ENCODE assay signal across 8 cellular contexts in genomic region chrX:147737690-147738089, GRCh38.
"Had no signal": no experiment of that assay in that cellular context is flagged by ENCODE, and none has a peak within 500 bp of the region (broad histone marks: within the 10 kb centered on the region; RNA-seq: fewer than 3 reads in every experiment).

No MANE protein-coding gene starts in this region.

- H3K36me3 ChIP-seq: esophagus muscularis mucosa, pancreas, upper lobe of left lung had no signal

- H3K4me1 Mint-ChIP-seq: neural crest cell had no signal

- H3K4me3 ChIP-seq: esophagus muscularis mucosa, pancreas, upper lobe of left lung had no signal

- H3K27me3 ChIP-seq: esophagus muscularis mucosa, upper lobe of left lung had no signal

- ATAC-seq: pancreas had no signal

- H3K4me3 Mint-ChIP-seq: neural crest cell had no signal

- H3K27ac ChIP-seq: esophagus muscularis mucosa, pancreas, upper lobe of left lung, VCaP had no signal

- H3K4me1 ChIP-seq: esophagus muscularis mucosa, pancreas, upper lobe of left lung had no signal

- FAIRE-seq: pancreas had no signal

- H3K9me3 ChIP-seq: esophagus muscularis mucosa, pancreas, upper lobe of left lung had no signal

- H3K9me3 Mint-ChIP-seq: neural crest cell had no signal

- DNase-seq: activated CD8-positive, alpha-beta memory T cell treated with anti-CD3 and anti-CD28 coated beads, Interleukin-2, amount 50 U/mL, for 4 hours; pancreas; stimulated activated CD4-positive, alpha-beta T cell treated with anti-CD3 and anti-CD28 coated beads, Interleukin-12 subunit alpha, Interleukin-12 subunit beta, amount 100 ng/mL, for 4 hours; stimulated activated naive CD4-positive, alpha-beta T cell treated with Interleukin-2 at 50 U/mL for 16 hours; upper lobe of left lung had no signal
